10 cellular contexts compared by ENCODE assay signal in the genomic region with DNA sequence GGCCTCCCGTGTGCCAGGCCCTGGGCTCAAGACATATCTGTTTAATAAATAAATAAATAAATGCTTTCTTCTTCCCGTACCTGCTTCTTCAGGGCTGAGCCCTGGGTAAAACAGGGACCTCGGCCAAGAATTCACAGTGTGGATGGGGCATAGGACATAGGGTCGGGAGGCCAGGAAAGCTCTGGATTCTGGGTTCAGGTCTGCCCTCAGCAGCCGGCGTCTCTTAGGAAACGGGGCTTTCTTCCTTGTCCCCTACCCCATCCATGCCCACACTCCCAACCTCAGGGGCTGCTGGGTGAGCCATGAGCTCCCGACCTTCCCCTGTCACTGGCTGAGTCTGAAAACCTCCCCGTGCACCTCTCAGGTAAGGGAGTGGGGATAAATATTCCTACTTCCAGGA. TPM values are rescaled to one million over a fixed set of nuclear protein-coding genes. Genes with fewer than 3 reads are reported as not detected.
"Had no signal": no experiment of that assay in that cellular context is flagged by ENCODE, and none has a peak within 500 bp of the region (broad histone marks: within the 10 kb centered on the region; RNA-seq: fewer than 3 reads in every experiment).

No MANE protein-coding gene starts in this region.

- H3K4me3 Mint-ChIP-seq: IgD-negative memory B cell had no signal

- H3K27ac Mint-ChIP-seq: IgD-negative memory B cell had no signal

- DNase-seq: IMR-90, KBM-7, KG1 had no signal

- H3K27ac ChIP-seq: HL-60 had no signal

- H3K36me3 Mint-ChIP-seq: IgD-negative memory B cell had no signal

- ATAC-seq: HepG2, K562 had no signal

- FAIRE-seq: HepG2, HTR-8/SVneo, K562 had no signal

- H3K4me3 ChIP-seq: K562 had no signal

RNA-seq across cellular contexts. Expression of gene ALX4, which starts 55.7 kb away (rescaled TPM):
- total RNA-seq: HepG2, HT-29, HT1080, IMR-90 had no signal
- polyA plus RNA-seq: HepG2, IgD-negative memory B cell, IMR-90 had no signal
